2 cellular contexts compared by ENCODE assay signal in genomic region chr10:44928462-44928861, GRCh38.
TF ChIP-seq lines count a peak whose summit lies in the region.

No MANE protein-coding gene starts in this region.

TF ChIP-seq in HEK293, 187 proteins besides CTCF, POLR2A, EP300 and RAD21:
- TF ChIP-seq EGR2 (tag by site-specific recombination; IDR thresholded peaks at IDR 0.05; ENCODE audit: low read depth) (peak; percentile 54; the same call in 1 of the 2 replicates), ZBTB11 (tag by site-specific recombination; conservative IDR thresholded peaks at IDR 0.05; ENCODE audit: low read depth) (no peak), ZNF366 (tag by site-specific recombination; conservative IDR thresholded peaks at IDR 0.05) (peak; percentile 82), ZFHX2 (tag by site-specific recombination; conservative IDR thresholded peaks at IDR 0.05) (0 out of 2 replicates have a peak, but pooled peaks have one; percentile 18), ZBTB17 (tag by site-specific recombination; IDR thresholded peaks at IDR 0.05) (0 out of 2 replicates have a peak, but pooled peaks have one; percentile 13)
- TF ChIP-seq, protein P1, sequence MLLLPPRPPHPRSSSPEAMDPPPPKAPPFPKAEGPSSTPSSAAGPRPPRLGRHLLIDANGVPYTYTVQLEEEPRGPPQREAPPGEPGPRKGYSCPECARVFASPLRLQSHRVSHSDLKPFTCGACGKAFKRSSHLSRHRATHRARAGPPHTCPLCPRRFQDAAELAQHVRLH (tag by site-specific recombination; IDR thresholded peaks at IDR 0.05), result no peak

TF ChIP-seq in K562, 482 proteins besides CTCF, POLR2A, EP300 and RAD21:
- TF ChIP-seq CREBBP (IDR thresholded peaks at IDR 0.05; ENCODE audit: low read depth, low read length) (peak; percentile 38), PPARD (CRISPR knock-in tag; IDR thresholded peaks at IDR 0.05) (no peak)
